ENCODE assay signal across 17 cellular contexts in the genomic region with DNA sequence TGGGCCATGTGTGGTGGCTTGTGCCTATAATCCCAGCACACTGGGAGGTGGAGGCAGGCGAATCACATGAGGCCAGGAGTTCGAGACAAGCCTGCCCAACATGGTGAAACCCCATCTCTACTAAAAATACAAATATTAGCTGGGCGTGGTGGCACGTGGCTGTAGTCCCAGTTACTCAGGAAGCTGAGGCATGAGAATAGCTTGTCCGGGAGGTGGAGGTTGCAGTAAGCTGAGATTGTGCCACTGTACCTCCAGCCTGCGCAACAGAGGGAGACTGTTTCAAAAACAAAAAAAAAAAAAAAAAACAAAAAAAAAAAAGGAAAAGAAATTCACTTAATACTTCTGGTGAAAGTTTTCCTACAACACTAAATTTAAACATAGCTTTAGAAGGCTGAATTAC.
"Had no signal": no experiment of that assay in that cellular context is flagged by ENCODE, and none has a peak within 500 bp of the region (broad histone marks: within the 10 kb centered on the region; RNA-seq: fewer than 3 reads in every experiment).

No MANE protein-coding gene starts in this region.

- H3K4me1 ChIP-seq: adrenal gland, lower lobe of right lung, tibial artery had no signal

- H3K27ac ChIP-seq: adrenal gland, cardiac muscle cell, lower lobe of right lung, tibial artery had no signal

- H3K4me3 Mint-ChIP-seq: activated CD4-positive, alpha-beta T cell treated with anti-CD3 and anti-CD28 coated beads, Interleukin-2, amount 10 ng/mL, durations not matched to agents 24 days and 14 days; activated CD8-positive, alpha-beta T cell treated with anti-CD3 and anti-CD28 coated beads for 36 hours; mesothelial cell of epicardium; nephron progenitor cell had no signal

- H3K9me3 Mint-ChIP-seq: activated CD4-positive, alpha-beta T cell treated with anti-CD3 and anti-CD28 coated beads, Interleukin-2, amount 10 ng/mL, durations not matched to agents 24 days and 14 days; activated CD8-positive, alpha-beta T cell treated with anti-CD3 and anti-CD28 coated beads for 36 hours; mesothelial cell of epicardium; nephron progenitor cell had no signal

- ATAC-seq: activated CD8-positive, alpha-beta T cell treated with anti-CD3 and anti-CD28 coated beads for 36 hours; left cardiac atrium; lower lobe of right lung had no signal

- H3K9me3 ChIP-seq: adrenal gland, lower lobe of right lung, tibial artery had no signal

- H3K27me3 Mint-ChIP-seq: activated CD4-positive, alpha-beta T cell treated with anti-CD3 and anti-CD28 coated beads, Interleukin-2, amount 10 ng/mL, durations not matched to agents 24 days and 14 days; activated CD8-positive, alpha-beta T cell treated with anti-CD3 and anti-CD28 coated beads for 36 hours had no signal

- H3K4me3 ChIP-seq: adrenal gland, cardiac muscle cell, lower lobe of right lung, tibial artery had no signal

- H3K4me1 Mint-ChIP-seq: mesothelial cell of epicardium, nephron progenitor cell had no signal

- H3K27me3 ChIP-seq: adrenal gland, cardiac muscle cell, tibial artery had no signal

- H3K27ac Mint-ChIP-seq: activated CD4-positive, alpha-beta T cell treated with anti-CD3 and anti-CD28 coated beads, Interleukin-2, amount 10 ng/mL, durations not matched to agents 24 days and 14 days; mesothelial cell of epicardium; nephron progenitor cell had no signal

- DNase-seq: activated CD4-positive, alpha-beta T cell treated with anti-CD3 and anti-CD28 coated beads, Interleukin-2, amount 10 ng/mL, durations not matched to agents 24 days and 14 days; activated CD8-positive, alpha-beta T cell treated with anti-CD3 and anti-CD28 coated beads for 36 hours; activated naive CD4-positive, alpha-beta T cell treated with anti-CD3 and anti-CD28 coated beads, Interleukin-2, amount 50 U/mL, for 16 hours; activated T-cell treated with anti-CD3 and anti-CD28 coated beads, Interleukin-2, amount 50 U/mL, for 1 hour; adrenal gland; left cardiac atrium; lower lobe of right lung; nephron progenitor cell; occipital lobe; stimulated activated CD4-positive, alpha-beta T cell treated with anti-CD3 and anti-CD28 coated beads, Interleukin-12 subunit alpha, Interleukin-12 subunit beta, amount 100 ng/mL, for 4 hours; stimulated activated CD4-positive, alpha-beta T cell treated with anti-CD3 and anti-CD28 coated beads, Interleukin-1b, Interleukin-23, amount 100 ng/mL, for 48 hours; stimulated activated CD8-positive, alpha-beta memory T cell treated with anti-CD3 and anti-CD28 coated beads, Interleukin-4, amount 100 ng/mL, for 48 hours; stimulated activated naive CD4-positive, alpha-beta T cell treated with Interleukin-2 at 50 U/mL for 16 hours; substantia nigra; tibial artery had no signal
